In the genomic region with DNA sequence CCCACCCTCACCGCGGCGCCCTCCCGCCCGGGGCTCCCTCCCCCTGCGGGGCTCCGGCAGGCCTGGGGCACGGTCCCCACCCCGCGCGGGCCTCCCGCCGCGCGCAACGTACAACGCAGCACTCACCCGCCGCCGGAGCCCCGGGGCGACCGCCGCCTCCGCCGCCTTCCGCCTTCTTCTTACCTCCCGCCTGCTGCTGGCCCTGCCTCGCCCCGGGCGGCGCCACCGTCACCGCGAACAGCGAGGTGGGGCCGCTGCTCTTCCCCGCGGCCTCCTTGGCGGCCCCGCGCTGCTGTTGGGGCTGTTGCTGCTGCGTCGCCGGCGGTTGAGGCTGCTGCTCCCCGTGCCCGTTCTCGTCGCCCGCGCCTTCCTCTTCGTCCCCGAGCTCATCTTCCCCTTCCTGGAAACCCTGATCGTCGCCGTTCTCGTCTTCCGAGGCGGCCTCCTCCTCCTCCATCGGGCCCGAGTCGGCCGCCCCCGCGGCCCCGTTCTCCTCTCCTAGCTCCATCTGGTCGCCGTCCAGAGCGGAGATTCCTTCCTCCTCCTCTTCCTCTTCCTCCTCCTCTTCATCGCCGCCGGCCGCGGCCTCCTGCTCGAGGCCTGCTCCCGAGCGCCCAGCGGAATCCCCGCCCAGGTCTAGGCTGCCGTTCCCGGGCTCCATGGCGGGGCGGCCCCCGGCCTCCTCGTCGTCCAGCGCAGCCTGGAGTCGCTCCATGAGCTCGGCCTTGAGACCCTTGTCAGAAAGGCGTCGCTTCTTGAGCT, we compare ENCODE assay signal across 8 cellular contexts. TPM values are rescaled to one million over a fixed set of nuclear protein-coding genes. Genes with fewer than 3 reads are reported as not detected.
DNase-seq lines count a peak whose midpoint lies in the region; ATAC-seq and TF ChIP-seq lines count a peak whose summit lies in the region.

No MANE protein-coding gene starts in this region.

- peak overlapping the region; percentile 100 for H3K27ac ChIP-seq in transverse colon

- no peaks in the 10 kb centered on the region for H3K9me3 ChIP-seq in neuron (ENCODE audit: low read length)
- no peaks in the 10 kb centered on the region for H3K9me3 ChIP-seq in transverse colon

- H3K4me3 ChIP-seq in WI38 (ENCODE audit: low read depth, low read length): peak overlapping the region; percentile 100
- peak overlapping the region; percentile 93 for H3K4me3 ChIP-seq in epithelial cell of esophagus (ENCODE audit: low read length)
- peak overlapping the region; percentile 85 for H3K4me3 ChIP-seq in neuron (ENCODE audit: low read length)
- peak overlapping the region; percentile 93 to 100 (median 98) for H3K4me3 ChIP-seq in transverse colon

- DNase-seq in epithelial cell of esophagus (ENCODE audit: low read depth): peak; percentile 61
- DNase-seq in transverse colon: peak; percentile 45
- DNase-seq in NCI-H510A treated with DMSO at 0.1 percent for 48 hours (lab: John Stamatoyannopoulos, UW): no peak
- no peak for DNase-seq in UCSD-AML1 (lab: John Stamatoyannopoulos, UW; ENCODE audit: unreplicated experiment)

- no peaks in the 10 kb centered on the region for H3K27me3 ChIP-seq in neuron (ENCODE audit: insufficient read depth, low read length)
- no peaks in the 10 kb centered on the region for H3K27me3 ChIP-seq in transverse colon

- no peak for TF ChIP-seq POLR2A in transverse colon (IDR thresholded peaks at IDR 0.05)

- 0% methylated on average over 16 to 67 of the region's 92 CpGs for WGBS in transverse colon (ENCODE audit: low coverage in 1 of 2), 2 donors

- TF ChIP-seq CTCF in WI38 (IDR thresholded peaks at IDR 0.05; ENCODE audit: low read depth, low read length) (no peak), epithelial cell of esophagus (IDR thresholded peaks at IDR 0.05; ENCODE audit: insufficient read depth, low read depth, low read length, missing control alignments) (no peak), transverse colon (IDR thresholded peaks at IDR 0.05) (no peak)

- H3K4me1 ChIP-seq in neuron (ENCODE audit: insufficient read depth, low read length) (peaks cover 40% of the 10 kb centered on the region), transverse colon (peaks cover 18 to 48% (median 34%) of the 10 kb centered on the region in 4 donors)

- H3K36me3 ChIP-seq in neuron (ENCODE audit: insufficient read depth, low read length) (peaks cover 38% of the 10 kb centered on the region), transverse colon (peaks cover 0 to 22% (median 9%) of the 10 kb centered on the region in 4 donors)

- no peak overlapping the region for H2AFZ ChIP-seq in neuron (ENCODE audit: low read depth, low read length)

- intact Hi-C loops in transverse colon (cut with DNase I; ENCODE audit: low total_unique reads): loop anchor here (2.0 to 5.0 kb wide), 4 partner anchors 29 to 411 kb away; a partner anchor contains a TSS

- TF ChIP-seq EP300 in transverse colon (IDR thresholded peaks at IDR 0.05; ENCODE audit: low read depth): no peak

- in situ Hi-C loops in transverse colon (cut with MboI; ENCODE audit: low pct_ligation_motif_present in 1 of 4, low pct_unique_long_range_greater_than_20kb in 1 of 4, low sequenced_read_pairs in 3 of 4): loop anchor here in 2 of 4 donors (5.0 to 10.0 kb wide), 2 partner anchors 101 to 104 kb away; a partner anchor contains a TSS

- peak; percentile 13 for ATAC-seq in GM18909 (IDR thresholded peaks at IDR 0.05; ENCODE audit: poor library complexity, unreplicated experiment)
- ATAC-seq in HG03025 (IDR thresholded peaks at IDR 0.05; ENCODE audit: low FRiP score, unreplicated experiment): peak; percentile 14

RNA-seq across cellular contexts. Expression of a gene that starts 0.7 kb away (rescaled TPM):
- total RNA-seq in transverse colon: 100 to 1,000 TPM; 223 to 364 (median 237) TPM

RNA-seq across cellular contexts. Expression of a gene that starts 28.2 kb away (rescaled TPM):
- 10 to 100 TPM in 3 of 4 donors, 1 to 10 TPM in 1; 6.0 to 41.3 (median 32.3) TPM for total RNA-seq in transverse colon

Comparison
In these comparisons a context has a peak if more than half of its experiments do, and no peak if none do; other contexts are left out.
1. DNase-seq: peak in epithelial cell of esophagus (single experiment) and transverse colon (single experiment); none in NCI-H510A treated with DMSO at 0.1 percent for 48 hours (single experiment) and UCSD-AML1 (single experiment).
2. Peak in every context shown above with its lines, with median percentiles within 50 percentile points of each other: H3K4me3 ChIP-seq.